Comparison of ENCODE assay signal across 8 cellular contexts in genomic region chr19:53365899-53366493, GRCh38. TPM values are rescaled to one million over a fixed set of nuclear protein-coding genes. Genes with fewer than 3 reads are reported as not detected.
A peak's percentile ranks its signal among the peaks of the same experiment; 100 is the strongest.
DNase-seq lines count a peak whose midpoint lies in the region; ATAC-seq and TF ChIP-seq lines count a peak whose summit lies in the region.

No MANE protein-coding gene starts in this region.

- H3K9me3 ChIP-seq in HUES48 (ENCODE audit: control insufficient read depth, insufficient read depth, low read length) (no peaks in the 10 kb centered on the region), ovary (no peaks in the 10 kb centered on the region)

- H3K27ac ChIP-seq in HUES48 (ENCODE audit: low read depth, low read length) (peak overlapping the region; percentile 55), ovary (peak overlapping the region; percentile 33 to 76)

- H3K4me1 ChIP-seq in HUES48 (ENCODE audit: control insufficient read depth, insufficient read depth, low read length): peaks cover 19% of the 10 kb centered on the region
- H3K4me1 ChIP-seq in ovary (ENCODE audit: insufficient read depth): no peaks in the 10 kb centered on the region

- H3K36me3 ChIP-seq in HUES48 (ENCODE audit: control insufficient read depth, insufficient read depth, low read length) (0 out of 2 replicates have a peak, but pooled peaks cover under 1% of the 10 kb centered on the region), ovary (no peaks in the 10 kb centered on the region)

- no peaks in the 10 kb centered on the region for H3K27me3 ChIP-seq in HUES48 (ENCODE audit: control insufficient read depth, insufficient read depth, low read length)
- H3K27me3 ChIP-seq in ovary: no peaks in the 10 kb centered on the region

- no peak for TF ChIP-seq CTCF in activated CD8-positive, alpha-beta T cell treated with anti-CD3 and anti-CD28 coated beads for 36 hours (IDR thresholded peaks at IDR 0.05)
- TF ChIP-seq CTCF in fibroblast of pulmonary artery (IDR thresholded peaks at IDR 0.05; ENCODE audit: low read length, missing control alignments): no peak
- TF ChIP-seq CTCF in ovary (IDR thresholded peaks at IDR 0.05): no peak

- DNase-seq in COLO668 (lab: John Stamatoyannopoulos, UW; ENCODE audit: unreplicated experiment) (peak; percentile 50), fibroblast of pulmonary artery (ENCODE audit: low read depth) (no peak), ovary (peak in 2 of 5 donors; percentile 36 to 56), NCI-H1092 treated with DMSO at 0.1 percent for 48 hours (lab: John Stamatoyannopoulos, UW) (no peak), HuH-7.5 (ENCODE audit: low spot score) (no peak)
- peak; percentile 68 for DNase-seq in activated CD8-positive, alpha-beta T cell treated with anti-CD3 and anti-CD28 coated beads for 36 hours

- peak overlapping the region; percentile 75 for H3K9ac ChIP-seq in HUES48 (ENCODE audit: low read depth, low read length)

- ATAC-seq in GM19467 (IDR thresholded peaks at IDR 0.05; ENCODE audit: unreplicated experiment): peak; percentile 39
- peak; percentile 45 for ATAC-seq in activated CD8-positive, alpha-beta T cell treated with anti-CD3 and anti-CD28 coated beads for 36 hours

- H3K27me3 Mint-ChIP-seq in activated CD8-positive, alpha-beta T cell treated with anti-CD3 and anti-CD28 coated beads for 36 hours: no peaks in the 10 kb centered on the region

- peaks cover 26% of the 10 kb centered on the region for H3K4me1 Mint-ChIP-seq in activated CD8-positive, alpha-beta T cell treated with anti-CD3 and anti-CD28 coated beads for 36 hours (ENCODE audit: low read depth)

- peak overlapping the region; percentile 94 for H3K27ac Mint-ChIP-seq in activated CD8-positive, alpha-beta T cell treated with anti-CD3 and anti-CD28 coated beads for 36 hours

- CTCF ChIA-PET in activated CD8-positive, alpha-beta T cell treated with anti-CD3 and anti-CD28 coated beads for 36 hours (lab: Charles Lee): interaction anchor here (1.4 kb wide), 1 partner anchor 29 kb away, joined by 5 read pairs; no protein-coding TSS in a partner anchor

- no peak for TF ChIP-seq POLR2A in ovary (IDR thresholded peaks at IDR 0.05)

- H3K9me3 Mint-ChIP-seq in activated CD8-positive, alpha-beta T cell treated with anti-CD3 and anti-CD28 coated beads for 36 hours: peaks cover 8% of the 10 kb centered on the region

- TF ChIP-seq EP300 in ovary (IDR thresholded peaks at IDR 0.05): no peak

- intact Hi-C loops in activated CD8-positive, alpha-beta T cell treated with anti-CD3 and anti-CD28 coated beads for 36 hours (cut with micrococcal nuclease): no loop called here
- intact Hi-C loops in ovary (cut with DNase I): no loop called here

- H3K4me3 ChIP-seq in HUES48 (ENCODE audit: low read depth, low read length) (peak overlapping the region; percentile 95), fibroblast of pulmonary artery (replicated peaks; ENCODE audit: low read depth, low read length) (peak overlapping the region; percentile 83), ovary (peak overlapping the region; percentile 66)

- POLR2A ChIA-PET in activated CD8-positive, alpha-beta T cell treated with anti-CD3 and anti-CD28 coated beads for 36 hours (lab: Charles Lee): interaction anchor here (0.7 to 1.4 kb wide), 3 partner anchors 17 to 445 kb away, joined by 3 read pairs; no protein-coding TSS in a partner anchor

- H3K36me3 Mint-ChIP-seq in activated CD8-positive, alpha-beta T cell treated with anti-CD3 and anti-CD28 coated beads for 36 hours (ENCODE audit: low read depth): peaks cover 27% of the 10 kb centered on the region

- WGBS in ovary, 3 donors: 0 to 1% (median 0%) methylated on average over 23 to 32 of the region's 32 CpGs

- H3K4me3 Mint-ChIP-seq in activated CD8-positive, alpha-beta T cell treated with anti-CD3 and anti-CD28 coated beads for 36 hours: peak overlapping the region; percentile 93

RNA-seq across cellular contexts. Expression of gene ZNF525, which starts 0.5 kb away (rescaled TPM):
- 10 to 100 TPM; 23.2 to 26.0 TPM for total RNA-seq in activated CD8-positive, alpha-beta T cell treated with anti-CD3 and anti-CD28 coated beads for 36 hours
- total RNA-seq in ovary: 10 to 100 TPM in 6 of 7 donors, 1 to 10 TPM in 1; 4.0 to 25.7 (median 18.8) TPM
- 1 to 10 TPM; 6.2 to 8.1 TPM for polyA plus RNA-seq in ovary

RNA-seq across cellular contexts. Expression of gene ZNF765, which starts 29.0 kb away (rescaled TPM):
- total RNA-seq in activated CD8-positive, alpha-beta T cell treated with anti-CD3 and anti-CD28 coated beads for 36 hours: 10 to 100 TPM; 11.1 to 11.7 TPM
- 10 to 100 TPM in 6 of 7 donors, 1 to 10 TPM in 1; 9.2 to 27.9 (median 21.8) TPM for total RNA-seq in ovary
- polyA plus RNA-seq in ovary: 1 to 10 TPM; 6.8 to 9.8 TPM

RNA-seq across cellular contexts. Expression of gene ZNF845, which starts 32.4 kb away (rescaled TPM):
- 1 to 10 TPM; 5.5 to 5.6 TPM for total RNA-seq in activated CD8-positive, alpha-beta T cell treated with anti-CD3 and anti-CD28 coated beads for 36 hours
- total RNA-seq in ovary: 1 to 10 TPM; 3.1 to 8.2 (median 7.3) TPM
- 1 to 10 TPM; 3.3 to 3.8 TPM for polyA plus RNA-seq in ovary

Comparison
In these comparisons a context has a peak if more than half of its experiments do, and no peak if none do; other contexts are left out.
1. DNase-seq: peak in COLO668 (single experiment) and activated CD8-positive, alpha-beta T cell treated with anti-CD3 and anti-CD28 coated beads for 36 hours (single experiment); none in fibroblast of pulmonary artery (single experiment), NCI-H1092 treated with DMSO at 0.1 percent for 48 hours (single experiment) and HuH-7.5 (single experiment).
2. Peak in every context shown above with its lines, with median percentiles within 50 percentile points of each other: H3K4me3 ChIP-seq.